15 cellular contexts compared by ENCODE assay signal in genomic region chr5:93665649-93666048, GRCh38.
"Had no signal": no experiment of that assay in that cellular context is flagged by ENCODE, and none has a peak within 500 bp of the region (broad histone marks: within the 10 kb centered on the region; RNA-seq: fewer than 3 reads in every experiment).

No MANE protein-coding gene starts in this region.

- DNase-seq: activated CD4-positive, CD25-positive, alpha-beta regulatory T cell treated with anti-CD3 and anti-CD28 coated beads, Interleukin-2, amount 50 U/mL, for 72 hours; activated effector memory CD4-positive, alpha-beta T cell treated with Interleukin-2 at 50 U/mL for 16 hours; activated T-cell treated with anti-CD3 and anti-CD28 coated beads, Interleukin-2, amount 50 U/mL, for 1 hour; adrenal gland; hippocampal formation; kidney; left lung; mammary epithelial cell; posterior cingulate gyrus; stimulated activated CD4-positive, alpha-beta T cell treated with anti-CD3 and anti-CD28 coated beads, Interleukin-2, amount 100 ng/mL, for 48 hours; T-helper 9 cell had no signal

- H3K27ac Mint-ChIP-seq: activated naive CD4-positive, alpha-beta T cell treated with anti-CD3 and anti-CD28 coated beads, Interleukin-2, amount 50 U/mL, for 24 hours; stimulated activated memory B cell treated with anti-CD40 and anti-IgM and Interleukin-4, amounts not matched to agents 10 μg/mL and 1 μg/mL and 100 μg/mL, for 72 hours had no signal

- H3K36me3 ChIP-seq: adrenal gland, cardiac muscle cell, esophagus muscularis mucosa, left lung had no signal

- H3K4me1 Mint-ChIP-seq: activated naive CD4-positive, alpha-beta T cell treated with anti-CD3 and anti-CD28 coated beads, Interleukin-2, amount 50 U/mL, for 24 hours; stimulated activated memory B cell treated with anti-CD40 and anti-IgM and Interleukin-4, amounts not matched to agents 10 μg/mL and 1 μg/mL and 100 μg/mL, for 72 hours had no signal

- H3K27me3 ChIP-seq: adrenal gland, cardiac muscle cell, esophagus muscularis mucosa, left lung had no signal

- H3K9me3 Mint-ChIP-seq: activated naive CD4-positive, alpha-beta T cell treated with anti-CD3 and anti-CD28 coated beads, Interleukin-2, amount 50 U/mL, for 24 hours; stimulated activated memory B cell treated with anti-CD40 and anti-IgM and Interleukin-4, amounts not matched to agents 10 μg/mL and 1 μg/mL and 100 μg/mL, for 72 hours had no signal

- H3K27me3 Mint-ChIP-seq: activated naive CD4-positive, alpha-beta T cell treated with anti-CD3 and anti-CD28 coated beads, Interleukin-2, amount 50 U/mL, for 24 hours; stimulated activated memory B cell treated with anti-CD40 and anti-IgM and Interleukin-4, amounts not matched to agents 10 μg/mL and 1 μg/mL and 100 μg/mL, for 72 hours had no signal

- H3K9me3 ChIP-seq: adrenal gland, esophagus muscularis mucosa, left lung had no signal

- H3K4me1 ChIP-seq: adrenal gland, esophagus muscularis mucosa, left lung had no signal

- H3K27ac ChIP-seq: adrenal gland, cardiac muscle cell, esophagus muscularis mucosa, left lung had no signal

- H3K4me3 ChIP-seq: adrenal gland, cardiac muscle cell, esophagus muscularis mucosa, left lung had no signal

- H3K4me3 Mint-ChIP-seq: activated naive CD4-positive, alpha-beta T cell treated with anti-CD3 and anti-CD28 coated beads, Interleukin-2, amount 50 U/mL, for 24 hours; stimulated activated memory B cell treated with anti-CD40 and anti-IgM and Interleukin-4, amounts not matched to agents 10 μg/mL and 1 μg/mL and 100 μg/mL, for 72 hours had no signal
